In genomic region chr10:107589081-107589480, GRCh38 we compare ENCODE assay signal across 24 cellular contexts.
A peak's percentile ranks its signal among the peaks of the same experiment; 100 is the strongest.
DNase-seq lines count a peak whose midpoint lies in the region; ATAC-seq and FAIRE-seq lines count a peak whose summit lies in the region.
"Had no signal": no experiment of that assay in that cellular context is flagged by ENCODE, and none has a peak within 500 bp of the region (broad histone marks: within the 10 kb centered on the region; RNA-seq: fewer than 3 reads in every experiment).

No MANE protein-coding gene starts in this region.

- ATAC-seq in HG03039 (IDR thresholded peaks at IDR 0.05; ENCODE audit: unreplicated experiment), result no peak
- ATAC-seq: A549, GM12878, HepG2, Panc1 had no signal

- peaks cover 5% of the 10 kb centered on the region for H3K4me1 ChIP-seq in HAP-1
- H3K4me1 ChIP-seq: A549; BLaER1 treated with 17β-estradiol and CSF1 and Interleukin-3, amounts not matched to agents 10 nM and 100 nM had no signal

- H3K36me3 ChIP-seq in HAP-1 (replicated peaks), result no peaks in the 10 kb centered on the region
- H3K36me3 ChIP-seq: BLaER1 treated with 17β-estradiol and CSF1 and Interleukin-3, amounts not matched to agents 10 nM and 100 nM; MG63 had no signal

- DNase-seq in HT1080 (ENCODE audit: low read depth), result peak; percentile 76
- peak; percentile 1 for DNase-seq in astrocyte of the hippocampus (ENCODE audit: low read depth, low spot score)
- DNase-seq in iris pigment epithelial cell (ENCODE audit: low read depth), result peak; percentile 3
- peak; percentile 12 for DNase-seq in urothelium cell line (ENCODE audit: low spot score)
- DNase-seq in HAP-1 (ENCODE audit: low spot score in 2 of 2), result no peak
- DNase-seq in NCI-H446 treated with DMSO at 0.1 percent for 48 hours (lab: John Stamatoyannopoulos, UW), result no peak
- DNase-seq: AML-193; CD4-positive, alpha-beta T cell; GDM1; Kasumi-1; MG63; NCI-H1105 treated with DMSO at 0.1 percent for 48 hours; NCI-H146; NCI-H2029; NCI-H446; NCI-H526 treated with DMSO at 0.1 percent for 48 hours; SHP77 treated with DMSO at 0.1 percent for 48 hours had no signal

- no peaks in the 10 kb centered on the region for H3K27me3 ChIP-seq in HAP-1 (ENCODE audit: low read depth)
- H3K27me3 ChIP-seq: BLaER1 treated with 17β-estradiol and CSF1 and Interleukin-3, amounts not matched to agents 10 nM and 100 nM; MG63 had no signal

- FAIRE-seq in urothelium cell line (lab: Jason Lieb, UNC), result no peak
- FAIRE-seq: A549, D721Med, GM12878, HepG2 had no signal

- H3K4me3 ChIP-seq in HAP-1, result no peak overlapping the region
- H3K4me3 ChIP-seq: A549; BLaER1 treated with 17β-estradiol and CSF1 and Interleukin-3, amounts not matched to agents 10 nM and 100 nM; GM12878; MG63 had no signal

- no peaks in the 10 kb centered on the region for H3K9me3 ChIP-seq in HAP-1
- H3K9me3 ChIP-seq: A549 had no signal

- in situ Hi-C loops in HAP-1 (cut with MboI; ENCODE audit: low sequenced_read_pairs), result no loop called here

Comparison
In these comparisons a context has a peak if more than half of its experiments do, and no peak if none do; other contexts are left out.
1. DNase-seq: peak in HT1080 (single experiment), astrocyte of the hippocampus (single experiment), iris pigment epithelial cell (single experiment) and urothelium cell line (single experiment); none in HAP-1 (0 of 2) and NCI-H446 treated with DMSO at 0.1 percent for 48 hours (single experiment).